Comparison of ENCODE assay signal across 13 cellular contexts in the genomic region with DNA sequence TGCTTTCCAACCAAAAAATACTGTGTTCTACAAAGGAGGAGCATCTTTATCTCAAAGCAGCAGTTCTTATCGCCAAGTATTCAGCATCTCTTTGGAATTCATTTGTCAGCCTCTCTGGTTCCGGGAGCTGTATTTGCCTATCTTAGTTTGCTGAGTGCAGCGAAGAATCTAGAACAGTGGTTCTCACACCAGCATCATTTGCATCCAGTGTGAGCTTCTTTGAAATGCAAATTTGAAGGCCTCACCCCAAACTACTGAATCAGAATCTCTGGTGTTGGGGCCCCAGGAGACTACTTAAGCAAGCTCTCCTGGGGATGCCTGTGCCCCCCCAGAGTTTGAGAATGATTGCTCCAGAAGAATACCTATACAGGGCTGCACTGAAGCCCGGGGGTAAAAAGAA. TPM values are rescaled to one million over a fixed set of nuclear protein-coding genes. Genes with fewer than 3 reads are reported as not detected.
DNase-seq lines count a peak whose midpoint lies in the region; FAIRE-seq and TF ChIP-seq lines count a peak whose summit lies in the region.
"Had no signal": no experiment of that assay in that cellular context is flagged by ENCODE, and none has a peak within 500 bp of the region (broad histone marks: within the 10 kb centered on the region; RNA-seq: fewer than 3 reads in every experiment).

No MANE protein-coding gene starts in this region.

- H3K14ac ChIP-seq in H1 (ENCODE audit: insufficient read length) = no peak overlapping the region

- H3K9me3 ChIP-seq in Loucy (ENCODE audit: insufficient read depth, low read depth, low read length) (no peaks in the 10 kb centered on the region), H1 (ENCODE audit: insufficient read depth in 2 of 2, low read depth in 1 of 2, low read length in 1 of 2) (no peaks in the 10 kb centered on the region; a peak in 1 of 4 replicates)
- H3K9me3 ChIP-seq: colonic mucosa, gastroesophageal sphincter had no signal

- no peak overlapping the region for H4K5ac ChIP-seq in H1 (ENCODE audit: insufficient read length, low read depth, low read length)

- WGBS in H1 (ENCODE audit: extremely low coverage in 1 of 2, insufficient coverage in 1 of 2, insufficient read length in 1 of 2, insufficient replicate concordance in 2 of 2, low coverage in 1 of 2, low lambda C conversion rate in 2 of 2, missing lambda C conversion rate in 1 of 2), 2 experiments = 16% methylated on average over 4 of the region's 4 CpGs; no CpG with 5 or more reads in 1 of the 2 experiments

- H2BK12ac ChIP-seq in H1 (ENCODE audit: low read depth, low read length) = no peak overlapping the region

- H3K23me2 ChIP-seq in H1 (ENCODE audit: low read depth, low read length) = peaks cover 7% of the 10 kb centered on the region; the same call in 1 of the 2 replicates

- TF ChIP-seq RAD21 in H1 (IDR thresholded peaks at IDR 0.05 in 1 of 2, conservative IDR thresholded peaks at IDR 0.05 in 1 of 2; ENCODE audit: low read depth in 2 of 2, low read length in 2 of 2) = no peak

- DNase-seq in activated CD4-positive, alpha-beta T cell treated with anti-CD3 and anti-CD28 coated beads, Interleukin-2, amount 10 ng/mL, durations not matched to agents 7 days and 5 days = no peak
- DNase-seq in activated CD4-positive, alpha-beta T cell treated with anti-CD3 and anti-CD28 coated beads for 48 hours = no peak
- DNase-seq in H1 (ENCODE audit: low read depth in 1 of 2, low spot score in 2 of 2) = peak in 1 of 2 experiments; percentile 29
- no peak for DNase-seq in progenitor cell of endocrine pancreas (ENCODE audit: low spot score, unreplicated experiment)
- no peak for DNase-seq in dedifferentiated amniotic fluid mesenchymal stem cell (ENCODE audit: extremely low spot score)
- no peak for DNase-seq in brain microvascular endothelial cell
- DNase-seq in cerebellar cortex (ENCODE audit: low spot score) = no peak
- DNase-seq: ACHN, colonic mucosa, NCI-H187 treated with DMSO at 0.1 percent for 48 hours had no signal

- H2AFZ ChIP-seq in Loucy (ENCODE audit: low read length) = no peak overlapping the region
- no peak overlapping the region for H2AFZ ChIP-seq in H1 (ENCODE audit: low read length)

- H2BK5ac ChIP-seq in H1 (ENCODE audit: low read depth, low read length) = no peak overlapping the region; the same call in 1 of the 2 replicates

- no peak overlapping the region for H3K18ac ChIP-seq in H1 (ENCODE audit: extremely low read depth, low read length)

- no peak for TF ChIP-seq CTCF in Loucy (conservative IDR thresholded peaks at IDR 0.05; ENCODE audit: low read length)
- no peak for TF ChIP-seq CTCF in H1 (IDR thresholded peaks at IDR 0.05; ENCODE audit: control extremely low read depth in 1 of 3, insufficient read depth in 1 of 3, low read depth in 1 of 3, low read length in 3 of 3)
- no peak for TF ChIP-seq CTCF in progenitor cell of endocrine pancreas (IDR thresholded peaks at IDR 0.05; ENCODE audit: unreplicated experiment)
- no peak for TF ChIP-seq CTCF in brain microvascular endothelial cell (IDR thresholded peaks at IDR 0.05; ENCODE audit: low read depth, low read length, missing control alignments)

- FAIRE-seq in H1 (lab: Jason Lieb, UNC) = peak; percentile 93

- H4K20me1 ChIP-seq in Loucy (ENCODE audit: insufficient read depth, low read length, poor library complexity, severe bottlenecking) (peaks cover 24% of the 10 kb centered on the region), H1 (replicated peaks in 1 of 2; ENCODE audit: control insufficient read depth in 1 of 2, insufficient read depth in 2 of 2, low read length in 2 of 2) (peaks cover under 1 to 5% of the 10 kb centered on the region in 2 experiments)

- H3K9ac ChIP-seq in Loucy (ENCODE audit: low read depth, low read length, poor library complexity, severe bottlenecking) = no peak overlapping the region
- no peak overlapping the region for H3K9ac ChIP-seq in H1 (replicated peaks in 1 of 4; ENCODE audit: extremely low read depth in 1 of 4, low read depth in 3 of 4, low read length in 3 of 4)

- no peak overlapping the region for H2BK15ac ChIP-seq in H1 (ENCODE audit: low read length)

- H3K4ac ChIP-seq in H1 (replicated peaks; ENCODE audit: insufficient read length, low read depth, low read length) = no peak overlapping the region

- TF ChIP-seq EP300 in H1 (IDR thresholded peaks at IDR 0.05; ENCODE audit: borderline replicate concordance in 1 of 2, low read depth in 2 of 2, low read length in 2 of 2) = no peak

- H3K27me3 ChIP-seq in Loucy (ENCODE audit: insufficient read depth, low read length, poor library complexity, severe bottlenecking) (no peaks in the 10 kb centered on the region), H1 (replicated peaks in 1 of 4; ENCODE audit: control insufficient read depth in 3 of 4, extremely low read depth in 1 of 4, insufficient read depth in 3 of 4, low read length in 3 of 4) (no peaks in the 10 kb centered on the region), brain microvascular endothelial cell (replicated peaks) (no peaks in the 10 kb centered on the region)
- H3K27me3 ChIP-seq: colonic mucosa, gastroesophageal sphincter had no signal

- no peaks in the 10 kb centered on the region for H3K27me3 Mint-ChIP-seq in activated CD4-positive, alpha-beta T cell treated with anti-CD3 and anti-CD28 coated beads, Interleukin-2, amount 10 ng/mL, durations not matched to agents 7 days and 5 days
- H3K27me3 Mint-ChIP-seq in progenitor cell of endocrine pancreas = no peaks in the 10 kb centered on the region

- peak overlapping the region; percentile 85 for H3K4me3 ChIP-seq in Loucy (ENCODE audit: low read length, poor library complexity, severe bottlenecking)
- H3K4me3 ChIP-seq in H1 (ENCODE audit: extremely low read depth in 1 of 4, insufficient read depth in 2 of 4, low read depth in 3 of 4, low read length in 4 of 4) = peak overlapping the region in 1 of 4 experiments; percentile 64; a peak in 5 of 8 replicates
- no peak overlapping the region for H3K4me3 ChIP-seq in brain microvascular endothelial cell (ENCODE audit: low read depth, low read length)
- H3K4me3 ChIP-seq: lung had no signal

- peak overlapping the region; percentile 13 for H3K27ac Mint-ChIP-seq in activated CD4-positive, alpha-beta T cell treated with anti-CD3 and anti-CD28 coated beads, Interleukin-2, amount 10 ng/mL, durations not matched to agents 7 days and 5 days
- no peak overlapping the region for H3K27ac Mint-ChIP-seq in progenitor cell of endocrine pancreas

- peaks cover 31% of the 10 kb centered on the region for H3K4me1 ChIP-seq in Loucy (ENCODE audit: insufficient read depth, low read length, poor library complexity, severe bottlenecking)
- peaks cover 2 to 17% (median 8%) of the 10 kb centered on the region in 4 experiments; a peak in 5 of 7 replicates for H3K4me1 ChIP-seq in H1 (replicated peaks in 1 of 4; ENCODE audit: control insufficient read depth in 3 of 4, insufficient read depth in 4 of 4, low read length in 3 of 4)

- H4K91ac ChIP-seq in H1 (replicated peaks; ENCODE audit: insufficient read length, low read length) = no peak overlapping the region

- H3K9me3 Mint-ChIP-seq in activated CD4-positive, alpha-beta T cell treated with anti-CD3 and anti-CD28 coated beads, Interleukin-2, amount 10 ng/mL, durations not matched to agents 7 days and 5 days = no peaks in the 10 kb centered on the region
- peaks cover 2% of the 10 kb centered on the region for H3K9me3 Mint-ChIP-seq in progenitor cell of endocrine pancreas (ENCODE audit: low read depth)

- peak overlapping the region; percentile 98 for H3K4me2 ChIP-seq in Loucy (ENCODE audit: low read depth, low read length, poor library complexity, severe bottlenecking)
- H3K4me2 ChIP-seq in H1 (ENCODE audit: insufficient read depth in 1 of 2, low read depth in 2 of 2, low read length in 2 of 2) = peak overlapping the region; percentile 73 to 90; a peak in 2 of 4 replicates

- in situ Hi-C loops in brain microvascular endothelial cell (cut with HindIII; ENCODE audit: low pct_ligation_motif_present, low sequenced_read_pairs) = no loop called here

- no peak overlapping the region for H2BK120ac ChIP-seq in H1 (replicated peaks; ENCODE audit: low read depth, low read length)

- H2AK5ac ChIP-seq in H1 (ENCODE audit: low read depth, low read length) = no peak overlapping the region

- CTCF ChIA-PET in activated CD4-positive, alpha-beta T cell treated with anti-CD3 and anti-CD28 coated beads, Interleukin-2, amount 10 ng/mL, durations not matched to agents 7 days and 5 days (lab: Charles Lee) = interaction anchor here (0.6 to 0.9 kb wide), 4 partner anchors 21 to 728 kb away, joined by 3 read pairs; no protein-coding TSS in a partner anchor
- CTCF ChIA-PET in H1 (lab: Charles Lee; ENCODE audit: partially characterized antibody) = interaction anchor here (1.1 to 1.4 kb wide), 3 partner anchors 36 to 161 kb away, joined by 3 to 8 read pairs (median 5); no protein-coding TSS in a partner anchor

- peaks cover 7% of the 10 kb centered on the region for H3K36me3 Mint-ChIP-seq in activated CD4-positive, alpha-beta T cell treated with anti-CD3 and anti-CD28 coated beads, Interleukin-2, amount 10 ng/mL, durations not matched to agents 7 days and 5 days (ENCODE audit: low read depth)
- H3K36me3 Mint-ChIP-seq in progenitor cell of endocrine pancreas (ENCODE audit: insufficient read depth) = peaks cover 1% of the 10 kb centered on the region

- no peaks in the 10 kb centered on the region for H3K9me2 ChIP-seq in Loucy (replicated peaks; ENCODE audit: low read depth, low read length)

- H3K4me1 Mint-ChIP-seq in activated CD4-positive, alpha-beta T cell treated with anti-CD3 and anti-CD28 coated beads, Interleukin-2, amount 10 ng/mL, durations not matched to agents 7 days and 5 days = peaks cover 40% of the 10 kb centered on the region
- peaks cover 13% of the 10 kb centered on the region for H3K4me1 Mint-ChIP-seq in progenitor cell of endocrine pancreas (ENCODE audit: low read depth)

- peaks cover 37% of the 10 kb centered on the region for H3K79me2 ChIP-seq in Loucy (ENCODE audit: insufficient read depth, low read length)
- peaks cover 4 to 27% of the 10 kb centered on the region in 2 experiments for H3K79me2 ChIP-seq in H1 (ENCODE audit: control insufficient read depth in 1 of 2, insufficient read depth in 2 of 2, low read length in 2 of 2)

- H3K56ac ChIP-seq in H1 (replicated peaks; ENCODE audit: insufficient read length, low read depth, low read length) = no peak overlapping the region

- no peaks in the 10 kb centered on the region for H3K36me3 ChIP-seq in Loucy (ENCODE audit: insufficient read depth, low read length)
- H3K36me3 ChIP-seq in H1 (ENCODE audit: control insufficient read depth in 2 of 4, insufficient read depth in 4 of 4, low read length in 3 of 4) = no peaks in the 10 kb centered on the region
- no peaks in the 10 kb centered on the region for H3K36me3 ChIP-seq in brain microvascular endothelial cell (replicated peaks)
- H3K36me3 ChIP-seq: colonic mucosa, gastroesophageal sphincter had no signal

- POLR2A ChIA-PET in activated CD4-positive, alpha-beta T cell treated with anti-CD3 and anti-CD28 coated beads, Interleukin-2, amount 10 ng/mL, durations not matched to agents 7 days and 5 days (lab: Charles Lee) = interaction anchor here (0.6 kb wide), 1 partner anchor 14 kb away, joined by 3 read pairs; no protein-coding TSS in a partner anchor
- POLR2A ChIA-PET in H1 (lab: Charles Lee; ENCODE audit: partially characterized antibody) = interaction anchor here (0.9 to 1.4 kb wide), 6 partner anchors 8 to 122 kb away, joined by 3 to 5 read pairs (median 3); no protein-coding TSS in a partner anchor

- no peak overlapping the region for H2BK20ac ChIP-seq in H1 (ENCODE audit: low read length)

- no peak overlapping the region for H4K8ac ChIP-seq in H1 (ENCODE audit: extremely low read depth, insufficient read depth, low read length)

- 0 out of 2 replicates have a peak, but pooled peaks cover 2% of the 10 kb centered on the region for H3K79me1 ChIP-seq in H1 (ENCODE audit: low read depth, low read length)

- peaks cover 8% of the 10 kb centered on the region; the same call in 1 of the 2 replicates for H3F3A ChIP-seq in Loucy (ENCODE audit: low read depth)

- H3K27ac ChIP-seq in H1 (ENCODE audit: low read depth, low read length) (no peak overlapping the region), brain microvascular endothelial cell (no peak overlapping the region)

- H3K4me3 Mint-ChIP-seq in activated CD4-positive, alpha-beta T cell treated with anti-CD3 and anti-CD28 coated beads, Interleukin-2, amount 10 ng/mL, durations not matched to agents 7 days and 5 days = peak overlapping the region; percentile 88
- peak overlapping the region; percentile 11 for H3K4me3 Mint-ChIP-seq in progenitor cell of endocrine pancreas (ENCODE audit: low read depth)

- H3K23ac ChIP-seq in H1 (ENCODE audit: insufficient read length) = no peak overlapping the region

- TF ChIP-seq POLR2A in H1 (IDR thresholded peaks at IDR 0.05; ENCODE audit: control extremely low read depth in 1 of 2, low read depth in 2 of 2, low read length in 2 of 2) = peak in 1 of 2 experiments; percentile 26; a peak in 1 of 3 replicates

RNA-seq across cellular contexts. Expression of gene PTPN2, which starts 1.5 kb away (rescaled TPM):
- total RNA-seq in activated CD4-positive, alpha-beta T cell treated with anti-CD3 and anti-CD28 coated beads, Interleukin-2, amount 10 ng/mL, durations not matched to agents 7 days and 5 days = 10 to 100 TPM; 61.0 to 69.7 TPM
- 54.0 and 54.5 TPM in 2 replicates for total RNA-seq in H1 (2021; fragmentation: NEBNext Ultra II Directional; extraction: Animal tissue kit (Norgen Biotek cat#: 25700))
- 11.6 and 16.4 TPM in 2 replicates for polyA plus RNA-seq in H1 (2011; rRNA removed)
- polyA plus RNA-seq in H1 (2011; cell fraction: cytosol; rRNA removed) = 28.2 TPM
- polyA plus RNA-seq in H1 (2011; cell fraction: nucleus; rRNA removed) = 22.1 TPM
- polyA plus RNA-seq in H1 (2012, experiment 1 of 2) = 31.5 to 52.7 TPM (median 36.8 TPM) in 4 replicates
- 6.6 TPM for polyA plus RNA-seq in H1 (2012, experiment 2 of 2)
- polyA plus RNA-seq in H1 (2013, experiment 1 of 2) = 44.5 TPM
- 43.4 TPM for polyA plus RNA-seq in H1 (2013, experiment 2 of 2)
- polyA minus RNA-seq in H1 (2011; rRNA and poly(A)+ RNA removed) = 50.2 and 63.2 TPM in 2 replicates
- 27.0 TPM for polyA minus RNA-seq in H1 (2011; cell fraction: cytosol; rRNA and poly(A)+ RNA removed)
- 39.9 TPM for polyA minus RNA-seq in H1 (2011; cell fraction: nucleus; rRNA and poly(A)+ RNA removed)
- 45.1 and 46.4 TPM in 2 replicates for total RNA-seq in progenitor cell of endocrine pancreas
